In genomic region chr20:25057234-25058050, GRCh38 we compare ENCODE assay signal across 8 cellular contexts. TPM values are rescaled to one million over a fixed set of nuclear protein-coding genes. Genes with fewer than 3 reads are reported as not detected.
DNase-seq lines count a peak whose midpoint lies in the region; TF ChIP-seq lines count a peak whose summit lies in the region.

No MANE protein-coding gene starts in this region.

- no peak overlapping the region for H3K27ac Mint-ChIP-seq in H9

- H2BK5ac ChIP-seq in H9 (ENCODE audit: insufficient read length, low read length), result no peak overlapping the region

- TF ChIP-seq CTCF in GM10266 (IDR thresholded peaks at IDR 0.05; ENCODE audit: control insufficient read depth, insufficient read depth, low read depth, missing control alignments), result no peak
- no peak for TF ChIP-seq CTCF in H9 (conservative IDR thresholded peaks at IDR 0.05)

- WGBS in H9 (ENCODE audit: extremely low coverage, insufficient read length, low lambda C conversion rate), result no CpG with 5 or more reads among the region's 86 CpGs

- peak overlapping the region; percentile 69 for H3K4me2 ChIP-seq in H9 (ENCODE audit: insufficient read depth, insufficient read length, low read length)

- no peak overlapping the region for H3K56ac ChIP-seq in H9 (ENCODE audit: insufficient read length, low read depth, low read length)

- H2BK15ac ChIP-seq in H9 (ENCODE audit: low read depth, low read length), result no peak overlapping the region

- no peaks in the 10 kb centered on the region; a peak in 1 of 5 replicates for H3K9me3 Mint-ChIP-seq in H9

- H3K9ac ChIP-seq in H9 (ENCODE audit: extremely low read depth, insufficient read length, low read length), result no peak overlapping the region

- H2AFZ ChIP-seq in H9 (ENCODE audit: low read length), result no peak overlapping the region

- peaks cover 93% of the 10 kb centered on the region for H3K27me3 Mint-ChIP-seq in H9 (ENCODE audit: low read depth)

- no peak overlapping the region for H3K18ac ChIP-seq in H9 (ENCODE audit: insufficient read length, low read depth, low read length)

- no peak overlapping the region for H4K8ac ChIP-seq in H9 (replicated peaks; ENCODE audit: insufficient read length, low read depth, low read length)

- H4K20me1 ChIP-seq in H9 (ENCODE audit: control insufficient read depth, insufficient read depth, insufficient read length), result no peaks in the 10 kb centered on the region

- H2AK5ac ChIP-seq in H9 (ENCODE audit: insufficient read length, low read length), result no peak overlapping the region

- no peak overlapping the region for H2BK20ac ChIP-seq in H9 (ENCODE audit: low read depth, low read length, poor library complexity, severe bottlenecking)

- no peak overlapping the region for H4K5ac ChIP-seq in H9 (ENCODE audit: insufficient read length, low read depth, low read length)

- H3K79me1 ChIP-seq in H9 (ENCODE audit: insufficient read depth, low read depth, low read length, poor library complexity, severe bottlenecking), result no peaks in the 10 kb centered on the region

- H2BK120ac ChIP-seq in H9 (ENCODE audit: low read depth, low read length, poor library complexity, severe bottlenecking), result no peak overlapping the region

- H3K27me3 ChIP-seq in H9 (ENCODE audit: insufficient read depth, low read length), result peaks cover 45% of the 10 kb centered on the region; the same call in 1 of the 2 replicates
- H3K27me3 ChIP-seq in MG63, result no peaks in the 10 kb centered on the region; the same call in 1 of the 2 replicates
- no peaks in the 10 kb centered on the region for H3K27me3 ChIP-seq in layer of hippocampus (ENCODE audit: control insufficient read depth, insufficient read depth, low read length)

- H3K9me3 ChIP-seq in H9 (ENCODE audit: control insufficient read depth, low read depth, low read length) (no peaks in the 10 kb centered on the region), MG63 (no peaks in the 10 kb centered on the region)

- H3K79me2 ChIP-seq in H9 (ENCODE audit: insufficient read depth, low read length), result no peaks in the 10 kb centered on the region

- no peak overlapping the region; the same call in 1 of the 2 replicates for H3K14ac ChIP-seq in H9 (ENCODE audit: insufficient read depth, low read length)

- no peaks in the 10 kb centered on the region for H3K36me3 ChIP-seq in MG63

- H3K4me3 ChIP-seq in MG63, result no peak overlapping the region; the same call in 1 of the 2 replicates

- H3K36me3 Mint-ChIP-seq in H9 (ENCODE audit: insufficient read depth in 1 of 3, low read depth in 3 of 3), result no peaks in the 10 kb centered on the region

- H3K4me3 Mint-ChIP-seq in H9, result peak overlapping the region; percentile 57 to 74

- H3K4me1 Mint-ChIP-seq in H9, result peaks cover 10 to 15% of the 10 kb centered on the region in 2 experiments; a peak in 3 of 4 replicates

- H3T11ph ChIP-seq in H9 (ENCODE audit: low read length), result no peak overlapping the region

- H2BK12ac ChIP-seq in H9 (ENCODE audit: insufficient read length, low read depth, low read length), result no peak overlapping the region

- no peak overlapping the region for H3K23ac ChIP-seq in H9 (ENCODE audit: insufficient read length, low read depth, low read length)

- H4K91ac ChIP-seq in H9 (ENCODE audit: insufficient read length, low read depth, low read length), result no peak overlapping the region

- H3K4me1 ChIP-seq in H9 (ENCODE audit: insufficient read depth, low read length), result no peaks in the 10 kb centered on the region

- DNase-seq in GM10266 (ENCODE audit: extremely low spot score) (peak; percentile 81), H9 (no peak), MG63 (peak; percentile 22), NCI-H1048 (lab: John Stamatoyannopoulos, UW) (no peak)
- DNase-seq in activated CD4-positive, CD25-positive, alpha-beta regulatory T cell (lab: John Stamatoyannopoulos, UW), result peak; percentile 23 to 47 (median 34)
- peak; percentile 87 for DNase-seq in central memory CD4-positive, alpha-beta T cell
- DNase-seq in stimulated activated CD4-positive, alpha-beta T cell treated with anti-CD3 and anti-CD28 coated beads, Interleukin-1b, Interleukin-23, amount 100 ng/mL, for 48 hours, result peak; percentile 70

- no peak overlapping the region for H3K27ac ChIP-seq in H9 (ENCODE audit: insufficient read length, low read depth, low read length)
- peak overlapping the region; percentile 89 for H3K27ac ChIP-seq in layer of hippocampus (ENCODE audit: low read depth, low read length)

- H3K4ac ChIP-seq in H9 (ENCODE audit: low read depth, low read length), result no peak overlapping the region

- peaks cover 21% of the 10 kb centered on the region for H3K23me2 ChIP-seq in H9 (ENCODE audit: insufficient read length, low read depth, low read length, poor library complexity, severe bottlenecking)

RNA-seq across cellular contexts. Expression of gene ACSS1, which starts 0.5 kb away (rescaled TPM):
- total RNA-seq in H9 (2021), result 0.61 TPM in 2 replicates
- total RNA-seq in MG63 (2014; rRNA removed; shearing (Covaris generic); ENCODE audit: low replicate concordance), result 0.10 TPM in 1 of 2 replicates, not detected in the other

RNA-seq across cellular contexts. Expression of gene VSX1, which starts 24.5 kb away (rescaled TPM):
- total RNA-seq in H9 (2021), result not detected in 2 replicates
- total RNA-seq in MG63 (2014; rRNA removed; shearing (Covaris generic); ENCODE audit: low replicate concordance), result not detected in 2 replicates

Comparison
In these comparisons a context has a peak if more than half of its experiments do, and no peak if none do; other contexts are left out.
1. DNase-seq: peak in GM10266 (single experiment), MG63 (single experiment), activated CD4-positive, CD25-positive, alpha-beta regulatory T cell (4 of 4), central memory CD4-positive, alpha-beta T cell (single experiment) and stimulated activated CD4-positive, alpha-beta T cell treated with anti-CD3 and anti-CD28 coated beads, Interleukin-1b, Interleukin-23, amount 100 ng/mL, for 48 hours (single experiment); none in H9 (single experiment) and NCI-H1048 (single experiment).